In genomic region chr4:100083289-100083688, GRCh38 we compare ENCODE assay signal across 1 cellular context.
TF ChIP-seq lines count a peak whose summit lies in the region.

No MANE protein-coding gene starts in this region.

TF ChIP-seq in GM12878, 131 proteins besides CTCF, POLR2A, EP300 and RAD21 (continued from another document and continues in another):
- TF ChIP-seq RUNX3 (IDR thresholded peaks at IDR 0.05; ENCODE audit: low read length) (peak; percentile 37; the same call in 1 of the 2 replicates), MYC (IDR thresholded peaks at IDR 0.05; ENCODE audit: insufficient read depth, insufficient read length, insufficient replicate concordance, low read length, severe bottlenecking) (no peak), NBN (IDR thresholded peaks at IDR 0.05) (no peak), BCLAF1 (IDR thresholded peaks at IDR 0.05) (no peak), STAT3 (IDR thresholded peaks at IDR 0.05; ENCODE audit: low read depth, low read length) (no peak), CHD1 (IDR thresholded peaks at IDR 0.05; ENCODE audit: low read depth, low read length) (no peak), NFIC (IDR thresholded peaks at IDR 0.05; ENCODE audit: low read depth, low read length) (peak; percentile 60; the same call in 1 of the 2 replicates), CUX1 (IDR thresholded peaks at IDR 0.05; ENCODE audit: insufficient replicate concordance, low read depth, low read length) (no peak), CEBPB (IDR thresholded peaks at IDR 0.05; ENCODE audit: borderline replicate concordance in 1 of 2, low read depth in 2 of 2, low read length in 2 of 2) (no peak), CHD2 (IDR thresholded peaks at IDR 0.05; ENCODE audit: borderline replicate concordance, low read depth, low read length) (no peak), RFX5 (IDR thresholded peaks at IDR 0.05; ENCODE audit: low read depth, low read length) (no peak), SMC3 (IDR thresholded peaks at IDR 0.05; ENCODE audit: borderline replicate concordance, low read length) (no peak), PAX5 (IDR thresholded peaks at IDR 0.05; ENCODE audit: borderline replicate concordance, low read depth, low read length) (no peak), ASH2L (IDR thresholded peaks at IDR 0.05; ENCODE audit: borderline replicate concordance, low read depth) (no peak), POLR2AphosphoS2 (IDR thresholded peaks at IDR 0.05; ENCODE audit: low read depth, low read length) (no peak), MYB (IDR thresholded peaks at IDR 0.05; ENCODE audit: borderline replicate concordance, low read depth, low read length) (no peak), TCF3 (IDR thresholded peaks at IDR 0.05; ENCODE audit: borderline replicate concordance, insufficient read depth, low read depth, low read length) (no peak), RCOR1 (conservative IDR thresholded peaks at IDR 0.05; ENCODE audit: low read depth, low read length) (no peak), ZNF207 (IDR thresholded peaks at IDR 0.05; ENCODE audit: borderline replicate concordance) (no peak), RELB (IDR thresholded peaks at IDR 0.05; ENCODE audit: low read depth) (0 out of 2 replicates have a peak, but pooled peaks have one; percentile 20), JUNB (IDR thresholded peaks at IDR 0.05) (peak; percentile 34; the same call in 1 of the 2 replicates), ZBED1 (IDR thresholded peaks at IDR 0.05; ENCODE audit: borderline replicate concordance) (no peak), TBL1XR1 (IDR thresholded peaks at IDR 0.05; ENCODE audit: low read depth, low read length) (no peak), JUND (IDR thresholded peaks at IDR 0.05; ENCODE audit: low read depth, low read length) (no peak), DPF2 (IDR thresholded peaks at IDR 0.05) (no peak), BHLHE40 (IDR thresholded peaks at IDR 0.05; ENCODE audit: borderline replicate concordance in 1 of 2, low read depth in 2 of 2, low read length in 1 of 2) (no peak), TAF1 (IDR thresholded peaks at IDR 0.05; ENCODE audit: borderline replicate concordance, low read depth, low read length) (no peak), ZNF622 (IDR thresholded peaks at IDR 0.05) (no peak), NR2C1 (IDR thresholded peaks at IDR 0.05) (no peak), TCF12 (IDR thresholded peaks at IDR 0.05; ENCODE audit: low read depth, low read length) (no peak), HDGF (IDR thresholded peaks at IDR 0.05) (no peak), NKRF (conservative IDR thresholded peaks at IDR 0.05) (no peak), RAD51 (IDR thresholded peaks at IDR 0.05) (no peak), WRNIP1 (IDR thresholded peaks at IDR 0.05; ENCODE audit: borderline replicate concordance, low read depth, low read length) (no peak), SIX5 (IDR thresholded peaks at IDR 0.05; ENCODE audit: low read depth, low read length, severe bottlenecking) (no peak), PML (IDR thresholded peaks at IDR 0.05; ENCODE audit: low read length) (no peak), PAX8 (IDR thresholded peaks at IDR 0.05) (no peak), EZH2 (IDR thresholded peaks at IDR 0.05; ENCODE audit: borderline replicate concordance, control insufficient read depth, low read depth, low read length) (no peak), NR2F1 (conservative IDR thresholded peaks at IDR 0.05) (no peak), IRF4 (IDR thresholded peaks at IDR 0.05; ENCODE audit: low read depth, low read length) (no peak)
- TF ChIP-seq, protein P1, sequence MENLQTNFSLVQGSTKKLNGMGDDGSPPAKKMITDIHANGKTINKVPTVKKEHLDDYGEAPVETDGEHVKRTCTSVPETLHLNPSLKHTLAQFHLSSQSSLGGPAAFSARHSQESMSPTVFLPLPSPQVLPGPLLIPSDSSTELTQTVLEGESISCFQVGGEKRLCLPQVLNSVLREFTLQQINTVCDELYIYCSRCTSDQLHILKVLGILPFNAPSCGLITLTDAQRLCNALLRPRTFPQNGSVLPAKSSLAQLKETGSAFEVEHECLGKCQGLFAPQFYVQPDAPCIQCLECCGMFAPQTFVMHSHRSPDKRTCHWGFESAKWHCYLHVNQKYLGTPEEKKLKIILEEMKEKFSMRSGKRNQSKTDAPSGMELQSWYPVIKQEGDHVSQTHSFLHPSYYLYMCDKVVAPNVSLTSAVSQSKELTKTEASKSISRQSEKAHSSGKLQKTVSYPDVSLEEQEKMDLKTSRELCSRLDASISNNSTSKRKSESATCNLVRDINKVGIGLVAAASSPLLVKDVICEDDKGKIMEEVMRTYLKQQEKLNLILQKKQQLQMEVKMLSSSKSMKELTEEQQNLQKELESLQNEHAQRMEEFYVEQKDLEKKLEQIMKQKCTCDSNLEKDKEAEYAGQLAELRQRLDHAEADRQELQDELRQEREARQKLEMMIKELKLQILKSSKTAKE (IDR thresholded peaks at IDR 0.05; ENCODE audit: low read depth, poor library complexity, severe bottlenecking): no peak
- TF ChIP-seq, protein P2, sequence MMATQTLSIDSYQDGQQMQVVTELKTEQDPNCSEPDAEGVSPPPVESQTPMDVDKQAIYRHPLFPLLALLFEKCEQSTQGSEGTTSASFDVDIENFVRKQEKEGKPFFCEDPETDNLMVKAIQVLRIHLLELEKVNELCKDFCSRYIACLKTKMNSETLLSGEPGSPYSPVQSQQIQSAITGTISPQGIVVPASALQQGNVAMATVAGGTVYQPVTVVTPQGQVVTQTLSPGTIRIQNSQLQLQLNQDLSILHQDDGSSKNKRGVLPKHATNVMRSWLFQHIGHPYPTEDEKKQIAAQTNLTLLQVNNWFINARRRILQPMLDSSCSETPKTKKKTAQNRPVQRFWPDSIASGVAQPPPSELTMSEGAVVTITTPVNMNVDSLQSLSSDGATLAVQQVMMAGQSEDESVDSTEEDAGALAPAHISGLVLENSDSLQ (IDR thresholded peaks at IDR 0.05): no peak
- TF ChIP-seq, protein P3, sequence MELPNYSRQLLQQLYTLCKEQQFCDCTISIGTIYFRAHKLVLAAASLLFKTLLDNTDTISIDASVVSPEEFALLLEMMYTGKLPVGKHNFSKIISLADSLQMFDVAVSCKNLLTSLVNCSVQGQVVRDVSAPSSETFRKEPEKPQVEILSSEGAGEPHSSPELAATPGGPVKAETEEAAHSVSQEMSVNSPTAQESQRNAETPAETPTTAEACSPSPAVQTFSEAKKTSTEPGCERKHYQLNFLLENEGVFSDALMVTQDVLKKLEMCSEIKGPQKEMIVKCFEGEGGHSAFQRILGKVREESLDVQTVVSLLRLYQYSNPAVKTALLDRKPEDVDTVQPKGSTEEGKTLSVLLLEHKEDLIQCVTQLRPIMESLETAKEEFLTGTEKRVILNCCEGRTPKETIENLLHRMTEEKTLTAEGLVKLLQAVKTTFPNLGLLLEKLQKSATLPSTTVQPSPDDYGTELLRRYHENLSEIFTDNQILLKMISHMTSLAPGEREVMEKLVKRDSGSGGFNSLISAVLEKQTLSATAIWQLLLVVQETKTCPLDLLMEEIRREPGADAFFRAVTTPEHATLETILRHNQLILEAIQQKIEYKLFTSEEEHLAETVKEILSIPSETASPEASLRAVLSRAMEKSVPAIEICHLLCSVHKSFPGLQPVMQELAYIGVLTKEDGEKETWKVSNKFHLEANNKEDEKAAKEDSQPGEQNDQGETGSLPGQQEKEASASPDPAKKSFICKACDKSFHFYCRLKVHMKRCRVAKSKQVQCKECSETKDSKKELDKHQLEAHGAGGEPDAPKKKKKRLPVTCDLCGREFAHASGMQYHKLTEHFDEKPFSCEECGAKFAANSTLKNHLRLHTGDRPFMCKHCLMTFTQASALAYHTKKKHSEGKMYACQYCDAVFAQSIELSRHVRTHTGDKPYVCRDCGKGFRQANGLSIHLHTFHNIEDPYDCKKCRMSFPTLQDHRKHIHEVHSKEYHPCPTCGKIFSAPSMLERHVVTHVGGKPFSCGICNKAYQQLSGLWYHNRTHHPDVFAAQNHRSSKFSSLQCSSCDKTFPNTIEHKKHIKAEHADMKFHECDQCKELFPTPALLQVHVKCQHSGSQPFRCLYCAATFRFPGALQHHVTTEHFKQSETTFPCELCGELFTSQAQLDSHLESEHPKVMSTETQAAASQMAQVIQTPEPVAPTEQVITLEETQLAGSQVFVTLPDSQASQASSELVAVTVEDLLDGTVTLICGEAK (IDR thresholded peaks at IDR 0.05; ENCODE audit: borderline replicate concordance): no peak
- TF ChIP-seq, protein P4, sequence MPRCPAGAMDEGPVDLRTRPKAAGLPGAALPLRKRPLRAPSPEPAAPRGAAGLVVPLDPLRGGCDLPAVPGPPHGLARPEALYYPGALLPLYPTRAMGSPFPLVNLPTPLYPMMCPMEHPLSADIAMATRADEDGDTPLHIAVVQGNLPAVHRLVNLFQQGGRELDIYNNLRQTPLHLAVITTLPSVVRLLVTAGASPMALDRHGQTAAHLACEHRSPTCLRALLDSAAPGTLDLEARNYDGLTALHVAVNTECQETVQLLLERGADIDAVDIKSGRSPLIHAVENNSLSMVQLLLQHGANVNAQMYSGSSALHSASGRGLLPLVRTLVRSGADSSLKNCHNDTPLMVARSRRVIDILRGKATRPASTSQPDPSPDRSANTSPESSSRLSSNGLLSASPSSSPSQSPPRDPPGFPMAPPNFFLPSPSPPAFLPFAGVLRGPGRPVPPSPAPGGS (IDR thresholded peaks at IDR 0.05; ENCODE audit: borderline replicate concordance, insufficient read depth, low read depth, low read length, poor library complexity, severe bottlenecking): no peak
